In the genomic region with DNA sequence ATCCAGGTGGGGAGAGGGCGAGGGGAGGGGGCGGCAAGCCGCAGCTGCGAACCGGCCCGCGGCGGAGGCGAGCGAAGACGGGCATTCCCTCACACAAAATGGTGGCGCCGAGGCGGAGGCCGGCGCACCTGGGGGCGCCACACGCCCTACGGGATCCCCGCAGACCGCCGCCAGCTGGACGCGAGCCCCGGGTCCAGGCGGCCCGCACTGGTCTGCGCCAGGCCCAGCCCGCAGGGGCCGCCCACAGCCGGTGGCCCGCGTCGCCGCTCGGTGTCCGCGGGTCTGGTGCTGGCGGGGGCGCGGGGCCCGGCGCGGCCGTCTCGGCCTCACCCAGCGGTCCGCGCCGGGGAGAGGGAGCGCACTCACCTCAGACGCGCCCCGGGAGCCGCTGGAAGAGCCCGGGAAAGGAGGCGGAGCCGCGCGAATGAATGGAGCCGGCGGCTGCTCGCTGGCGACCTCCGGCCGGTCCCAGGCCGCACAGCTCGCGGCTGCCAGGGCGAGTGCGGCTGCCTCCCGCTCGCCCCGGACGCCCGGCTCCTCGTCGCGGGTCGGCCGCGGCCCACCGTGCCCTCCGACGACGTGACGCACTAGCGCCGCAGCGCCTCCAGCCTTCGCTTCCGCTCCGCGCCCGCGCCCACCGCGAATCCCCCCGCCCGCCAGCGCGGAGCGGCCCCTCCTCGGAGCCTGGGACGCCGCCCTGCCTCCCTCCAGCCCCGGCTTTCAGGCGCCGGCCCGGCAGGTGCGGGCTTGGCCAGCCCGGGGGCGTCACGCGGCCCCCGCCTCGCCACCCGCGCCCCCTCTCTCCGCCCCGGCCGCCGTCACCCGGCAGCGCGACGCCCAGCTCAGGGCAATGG, we compare ENCODE assay signal across 8 cellular contexts. TPM values are rescaled to one million over a fixed set of nuclear protein-coding genes. Genes with fewer than 3 reads are reported as not detected.
DNase-seq lines count a peak whose midpoint lies in the region; TF ChIP-seq lines count a peak whose summit lies in the region.

A gene with protein sequence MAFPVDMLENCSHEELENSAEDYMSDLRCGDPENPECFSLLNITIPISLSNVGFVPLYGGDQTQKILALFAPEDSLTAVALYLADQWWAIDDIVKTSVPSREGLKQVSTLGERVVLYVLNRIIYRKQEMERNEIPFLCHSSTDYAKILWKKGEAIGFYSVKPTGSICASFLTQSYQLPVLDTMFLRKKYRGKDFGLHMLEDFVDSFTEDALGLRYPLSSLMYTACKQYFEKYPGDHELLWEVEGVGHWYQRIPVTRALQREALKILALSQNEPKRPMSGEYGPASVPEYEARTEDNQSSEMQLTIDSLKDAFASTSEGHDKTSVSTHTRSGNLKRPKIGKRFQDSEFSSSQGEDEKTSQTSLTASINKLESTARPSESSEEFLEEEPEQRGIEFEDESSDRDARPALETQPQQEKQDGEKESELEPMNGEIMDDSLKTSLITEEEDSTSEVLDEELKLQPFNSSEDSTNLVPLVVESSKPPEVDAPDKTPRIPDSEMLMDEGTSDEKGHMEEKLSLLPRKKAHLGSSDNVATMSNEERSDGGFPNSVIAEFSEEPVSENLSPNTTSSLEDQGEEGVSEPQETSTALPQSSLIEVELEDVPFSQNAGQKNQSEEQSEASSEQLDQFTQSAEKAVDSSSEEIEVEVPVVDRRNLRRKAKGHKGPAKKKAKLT (minus strand): TSS at position 589 of the 854 bp plus-strand sequence. CDS start 24,711 bp downstream, outside the sequence.

- TF ChIP-seq POLR2A in thyroid gland (IDR thresholded peaks at IDR 0.05), result peak in 1 of 2 donors; percentile 40

- no peak within 1 kb of the TSS for H2BK15ac ChIP-seq in H9 (ENCODE audit: low read depth, low read length)

- H3K27ac Mint-ChIP-seq in H9 (peak within 1 kb of the TSS; percentile 99 to 100 (median 100)), neural progenitor cell (peak within 1 kb of the TSS; percentile 91)
- H3K27ac Mint-ChIP-seq in activated T-helper 1 cell treated with anti-CD3 and anti-CD28 coated beads, Interleukin-12 subunit alpha, Interleukin-12 subunit beta, Interleukin-2, Interleukin-4 antibody, amounts not matched to agents 30 ng/mL and 10 ng/mL and 1 ng/mL, durations not matched to agents 14 hours and 24 hours and 36 hours, result peak within 1 kb of the TSS; percentile 76

- intact Hi-C loops in activated T-helper 1 cell treated with anti-CD3 and anti-CD28 coated beads, Interleukin-12 subunit alpha, Interleukin-12 subunit beta, Interleukin-2, Interleukin-4 antibody, amounts not matched to agents 30 ng/mL and 10 ng/mL and 1 ng/mL, durations not matched to agents 14 hours and 24 hours and 36 hours (cut with micrococcal nuclease), result loop anchor here (1.0 to 5.0 kb wide), 4 partner anchors 51 to 186 kb away; partner anchors contain the start of genes GCNT4, GFM2, HEXB and NSA2
- intact Hi-C loops in thyroid gland (cut with DNase I), result no loop called here

- H3F3A ChIP-seq in neural progenitor cell (ENCODE audit: low read depth), result peaks cover 24% of the 10 kb centered on the region

- H3K79me2 ChIP-seq in H9 (ENCODE audit: insufficient read depth, low read length) (peaks cover 43% of the 10 kb centered on the region), neural progenitor cell (ENCODE audit: low read depth) (peaks cover 47% of the 10 kb centered on the region)

- H2AFZ ChIP-seq in H9 (ENCODE audit: low read length), result no peak within 1 kb of the TSS
- H2AFZ ChIP-seq in neural progenitor cell (replicated peaks), result peak within 1 kb of the TSS; percentile 99

- H4K91ac ChIP-seq in H9 (ENCODE audit: insufficient read length, low read depth, low read length), result no peak within 1 kb of the TSS

- TF ChIP-seq CTCF in H9 (conservative IDR thresholded peaks at IDR 0.05) (no peak), fibroblast of the aortic adventitia (IDR thresholded peaks at IDR 0.05; ENCODE audit: insufficient read depth, low read length) (no peak), neural progenitor cell (IDR thresholded peaks at IDR 0.05) (no peak), thyroid gland (IDR thresholded peaks at IDR 0.05) (peak in 1 of 6 experiments; percentile 17)

- H2BK12ac ChIP-seq in H9 (ENCODE audit: insufficient read length, low read depth, low read length), result peak within 1 kb of the TSS; percentile 28

- H3K27me3 Mint-ChIP-seq in H9 (ENCODE audit: low read depth) (no peaks in the 10 kb centered on the region), neural progenitor cell (ENCODE audit: insufficient read depth, low read depth) (peaks cover 4% of the 10 kb centered on the region)
- peaks cover 25% of the 10 kb centered on the region for H3K27me3 Mint-ChIP-seq in activated T-helper 1 cell treated with anti-CD3 and anti-CD28 coated beads, Interleukin-12 subunit alpha, Interleukin-12 subunit beta, Interleukin-2, Interleukin-4 antibody, amounts not matched to agents 30 ng/mL and 10 ng/mL and 1 ng/mL, durations not matched to agents 14 hours and 24 hours and 36 hours (ENCODE audit: insufficient read depth)

- H4K8ac ChIP-seq in H9 (replicated peaks; ENCODE audit: insufficient read length, low read depth, low read length), result no peak within 1 kb of the TSS

- H3K36me3 Mint-ChIP-seq in H9 (ENCODE audit: insufficient read depth in 1 of 3, low read depth in 3 of 3) (peaks cover 0 to 18% (median 6%) of the 10 kb centered on the region in 3 experiments; a peak in 6 of 7 replicates), neural progenitor cell (peaks cover 2% of the 10 kb centered on the region)
- no peaks in the 10 kb centered on the region for H3K36me3 Mint-ChIP-seq in activated T-helper 1 cell treated with anti-CD3 and anti-CD28 coated beads, Interleukin-12 subunit alpha, Interleukin-12 subunit beta, Interleukin-2, Interleukin-4 antibody, amounts not matched to agents 30 ng/mL and 10 ng/mL and 1 ng/mL, durations not matched to agents 14 hours and 24 hours and 36 hours (ENCODE audit: low read depth)

- no peak within 1 kb of the TSS for H2BK120ac ChIP-seq in H9 (ENCODE audit: low read depth, low read length, poor library complexity, severe bottlenecking)

- H2AK5ac ChIP-seq in H9 (ENCODE audit: insufficient read length, low read length), result peak within 1 kb of the TSS; percentile 27

- DNase-seq in DMS53 treated with DMSO at 0.1 percent for 48 hours (lab: John Stamatoyannopoulos, UW; ENCODE audit: unreplicated experiment), result peak; percentile 21
- peak; percentile 52 for DNase-seq in H9
- peak; percentile 45 for DNase-seq in NCI-H774 (lab: John Stamatoyannopoulos, UW)
- DNase-seq in activated T-helper 1 cell treated with anti-CD3 and anti-CD28 coated beads, Interleukin-12 subunit alpha, Interleukin-12 subunit beta, Interleukin-2, Interleukin-4 antibody, amounts not matched to agents 30 ng/mL and 10 ng/mL and 1 ng/mL, durations not matched to agents 14 hours and 24 hours and 36 hours (ENCODE audit: low spot score), result peak; percentile 19
- peak; percentile 4 for DNase-seq in fibroblast of the aortic adventitia (ENCODE audit: low read depth)
- DNase-seq in neural progenitor cell (ENCODE audit: low spot score), result peak; percentile 84
- DNase-seq in thyroid gland, result peak; percentile 60 to 62
- no peak for DNase-seq in NCI-H128 (lab: John Stamatoyannopoulos, UW; ENCODE audit: unreplicated experiment)

- H4K5ac ChIP-seq in H9 (ENCODE audit: insufficient read length, low read depth, low read length), result peak within 1 kb of the TSS; percentile 38

- H3K4me3 ChIP-seq in fibroblast of the aortic adventitia (ENCODE audit: low read depth, low read length), result peak within 1 kb of the TSS; percentile 57
- peak within 1 kb of the TSS; percentile 98 for H3K4me3 ChIP-seq in neural progenitor cell
- H3K4me3 ChIP-seq in thyroid gland (replicated peaks in 1 of 3), result peak within 1 kb of the TSS; percentile 31 to 86 (median 72)

- no peak within 1 kb of the TSS for H3T11ph ChIP-seq in H9 (ENCODE audit: low read length)

- H3K18ac ChIP-seq in H9 (ENCODE audit: insufficient read length, low read depth, low read length), result peak within 1 kb of the TSS; percentile 67

- H3K9me3 Mint-ChIP-seq in H9, result 0 out of 5 replicates have a peak, but pooled peaks cover 0 to 2% of the 10 kb centered on the region in 2 experiments
- no peaks in the 10 kb centered on the region for H3K9me3 Mint-ChIP-seq in activated T-helper 1 cell treated with anti-CD3 and anti-CD28 coated beads, Interleukin-12 subunit alpha, Interleukin-12 subunit beta, Interleukin-2, Interleukin-4 antibody, amounts not matched to agents 30 ng/mL and 10 ng/mL and 1 ng/mL, durations not matched to agents 14 hours and 24 hours and 36 hours
- peaks cover 2% of the 10 kb centered on the region for H3K9me3 Mint-ChIP-seq in neural progenitor cell

- H3K36me3 ChIP-seq in neural progenitor cell (no peaks in the 10 kb centered on the region), thyroid gland (no peaks in the 10 kb centered on the region)

- peak within 1 kb of the TSS; percentile 80 for H3K4me2 ChIP-seq in H9 (ENCODE audit: insufficient read depth, insufficient read length, low read length)
- H3K4me2 ChIP-seq in neural progenitor cell, result peak within 1 kb of the TSS; percentile 100

- H4K20me1 ChIP-seq in H9 (ENCODE audit: control insufficient read depth, insufficient read depth, insufficient read length), result no peaks in the 10 kb centered on the region
- peaks cover 14% of the 10 kb centered on the region for H4K20me1 ChIP-seq in neural progenitor cell (ENCODE audit: low read depth)

- H3K4me3 Mint-ChIP-seq in H9, result peak within 1 kb of the TSS; percentile 98 to 99
- peak within 1 kb of the TSS; percentile 88 for H3K4me3 Mint-ChIP-seq in activated T-helper 1 cell treated with anti-CD3 and anti-CD28 coated beads, Interleukin-12 subunit alpha, Interleukin-12 subunit beta, Interleukin-2, Interleukin-4 antibody, amounts not matched to agents 30 ng/mL and 10 ng/mL and 1 ng/mL, durations not matched to agents 14 hours and 24 hours and 36 hours
- peak within 1 kb of the TSS; percentile 95 for H3K4me3 Mint-ChIP-seq in neural progenitor cell

- peak within 1 kb of the TSS; percentile 98 for H3K9ac ChIP-seq in H9 (ENCODE audit: extremely low read depth, insufficient read length, low read length)
- H3K9ac ChIP-seq in neural progenitor cell, result peak within 1 kb of the TSS; percentile 92

- H3K27me3 ChIP-seq in H9 (ENCODE audit: insufficient read depth, low read length) (no peaks in the 10 kb centered on the region), neural progenitor cell (peaks cover 23% of the 10 kb centered on the region), thyroid gland (no peaks in the 10 kb centered on the region)

- H3K79me1 ChIP-seq in H9 (ENCODE audit: insufficient read depth, low read depth, low read length, poor library complexity, severe bottlenecking), result no peaks in the 10 kb centered on the region

- H2BK5ac ChIP-seq in H9 (ENCODE audit: insufficient read length, low read length), result peak within 1 kb of the TSS; percentile 27

- peak within 1 kb of the TSS; percentile 84 for H3K14ac ChIP-seq in H9 (ENCODE audit: insufficient read depth, low read length)

- peak within 1 kb of the TSS; percentile 6 for H3K56ac ChIP-seq in H9 (ENCODE audit: insufficient read length, low read depth, low read length)

- H3K27ac ChIP-seq in H9 (ENCODE audit: insufficient read length, low read depth, low read length) (peak within 1 kb of the TSS; percentile 77), neural progenitor cell (peak within 1 kb of the TSS; percentile 85), thyroid gland (peak within 1 kb of the TSS; percentile 23 to 56 (median 29))

- H3K9me3 ChIP-seq in H9 (ENCODE audit: control insufficient read depth, low read depth, low read length) (no peaks in the 10 kb centered on the region), neural progenitor cell (ENCODE audit: low read depth) (no peaks in the 10 kb centered on the region), thyroid gland (no peaks in the 10 kb centered on the region)

- H3K4ac ChIP-seq in H9 (ENCODE audit: low read depth, low read length), result no peak within 1 kb of the TSS; the same call in 1 of the 2 replicates

- H3K23me2 ChIP-seq in H9 (ENCODE audit: insufficient read length, low read depth, low read length, poor library complexity, severe bottlenecking), result peaks cover 11% of the 10 kb centered on the region

- H3K4me1 ChIP-seq in H9 (ENCODE audit: insufficient read depth, low read length) (peaks cover 10% of the 10 kb centered on the region; the same call in 1 of the 2 replicates), neural progenitor cell (peaks cover 14% of the 10 kb centered on the region), thyroid gland (no peaks in the 10 kb centered on the region)

- no CpG with 5 or more reads among the region's 127 CpGs for WGBS in H9 (ENCODE audit: extremely low coverage, insufficient read length, low lambda C conversion rate)
- WGBS in thyroid gland, 2 donors, result 0 to 10% methylated on average over 2 of the region's 127 CpGs

- H3K23ac ChIP-seq in H9 (ENCODE audit: insufficient read length, low read depth, low read length), result no peak within 1 kb of the TSS

- H3K4me1 Mint-ChIP-seq in H9, result peaks cover 61 to 65% of the 10 kb centered on the region in 2 experiments
- peaks cover 11% of the 10 kb centered on the region for H3K4me1 Mint-ChIP-seq in activated T-helper 1 cell treated with anti-CD3 and anti-CD28 coated beads, Interleukin-12 subunit alpha, Interleukin-12 subunit beta, Interleukin-2, Interleukin-4 antibody, amounts not matched to agents 30 ng/mL and 10 ng/mL and 1 ng/mL, durations not matched to agents 14 hours and 24 hours and 36 hours (ENCODE audit: low read depth)
- peaks cover 19% of the 10 kb centered on the region for H3K4me1 Mint-ChIP-seq in neural progenitor cell

- no peak within 1 kb of the TSS for H2BK20ac ChIP-seq in H9 (ENCODE audit: low read depth, low read length, poor library complexity, severe bottlenecking)

RNA-seq across cellular contexts. Expression of the gene that starts here (rescaled TPM):
- total RNA-seq in H9 (2021), result 63.1 and 67.7 TPM in 2 replicates
- total RNA-seq in activated T-helper 1 cell treated with anti-CD3 and anti-CD28 coated beads, Interleukin-12 subunit alpha, Interleukin-12 subunit beta, Interleukin-2, Interleukin-4 antibody, amounts not matched to agents 30 ng/mL and 10 ng/mL and 1 ng/mL, durations not matched to agents 14 hours and 24 hours and 36 hours, result 3.2 and 3.5 TPM in 2 replicates
- under 0.01 and 0.16 TPM in 2 replicates for total RNA-seq in fibroblast of the aortic adventitia (ENCODE audit: low replicate concordance)
- 23.8 and 27.4 TPM in 2 replicates for total RNA-seq in neural progenitor cell (ENCODE audit: low replicate concordance)
- 10 to 100 TPM; 12.9 to 45.0 (median 27.5) TPM for total RNA-seq in thyroid gland

Comparison
In these comparisons a context has a peak if more than half of its experiments do, and no peak if none do; other contexts are left out.
1. Peak in DNase-seq and H3K4me3 ChIP-seq in fibroblast of the aortic adventitia; RNA of the gene not detected or under 1 TPM.
2. H3K27ac ChIP-seq: peak in every context shown above with its lines; median percentile 85 in neural progenitor cell; 77 in H9; 29 in thyroid gland.